In genomic region chr2:33121925-33122324, GRCh38 we compare ENCODE assay signal across 18 cellular contexts.
"Had no signal": no experiment of that assay in that cellular context is flagged by ENCODE, and none has a peak within 500 bp of the region (broad histone marks: within the 10 kb centered on the region; RNA-seq: fewer than 3 reads in every experiment).

No MANE protein-coding gene starts in this region.

- FAIRE-seq: HepG2 had no signal

- H3K27me3 Mint-ChIP-seq: IgD-negative memory B cell had no signal

- H3K27ac ChIP-seq: RWPE1 had no signal

- DNase-seq: KBM-7, MG63, NCI-H1092, NCI-H1105 treated with DMSO at 0.1 percent for 48 hours, NCI-H1417 treated with DMSO at 0.1 percent for 48 hours, NCI-H146, NCI-H2029, NCI-H2081 treated with DMSO at 0.1 percent for 48 hours, NCI-H2171, NCI-H226, NCI-H446, NCI-H510A, NCI-H524 treated with DMSO at 0.1 percent for 48 hours, NCI-H69, NCI-H774 had no signal

- ATAC-seq: HepG2 had no signal

- H3K9me3 Mint-ChIP-seq: IgD-negative memory B cell had no signal

- H3K36me3 ChIP-seq: MG63 had no signal

- H3K4me3 ChIP-seq: MG63 had no signal

- H3K4me3 Mint-ChIP-seq: IgD-negative memory B cell had no signal

- H3K27ac Mint-ChIP-seq: IgD-negative memory B cell had no signal

- H3K4me1 Mint-ChIP-seq: IgD-negative memory B cell had no signal

- H3K27me3 ChIP-seq: MG63 had no signal

- H3K36me3 Mint-ChIP-seq: IgD-negative memory B cell had no signal

- H3K9me3 ChIP-seq: MG63 had no signal
